ENCODE assay signal across 14 cellular contexts in the genomic region with DNA sequence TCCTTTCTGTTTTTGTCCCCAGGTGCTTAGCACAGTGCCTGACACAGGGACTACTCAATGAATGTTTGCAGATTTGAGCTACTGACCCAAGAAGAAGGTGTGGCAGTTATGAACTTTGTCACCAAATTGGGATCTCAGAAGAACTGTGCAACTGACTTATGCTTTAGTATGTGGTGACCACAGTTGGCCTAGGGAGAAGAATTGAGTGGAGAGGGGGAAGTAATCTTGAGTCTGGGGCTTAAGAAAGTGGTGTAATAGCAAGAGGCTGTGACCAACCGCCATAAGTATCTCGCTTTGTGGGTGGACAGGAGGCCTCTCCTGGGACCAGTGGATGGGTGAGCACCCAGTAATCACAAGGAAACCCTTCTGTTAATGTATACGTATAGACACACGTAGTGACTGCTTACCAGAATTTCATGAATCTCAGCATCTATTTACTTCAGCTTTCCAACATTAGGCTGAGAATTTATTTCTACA. TPM values are rescaled to one million over a fixed set of nuclear protein-coding genes. Genes with fewer than 3 reads are reported as not detected.
A peak's percentile ranks its signal among the peaks of the same experiment; 100 is the strongest.
DNase-seq lines count a peak whose midpoint lies in the region; ATAC-seq and TF ChIP-seq lines count a peak whose summit lies in the region.
"Had no signal": no experiment of that assay in that cellular context is flagged by ENCODE, and none has a peak within 500 bp of the region (broad histone marks: within the 10 kb centered on the region; RNA-seq: fewer than 3 reads in every experiment).

No MANE protein-coding gene starts in this region.

- 57 to 94% (median 91%) methylated on average over 4 of the region's 4 CpGs for WGBS in stomach, 5 donors

- H3K36me3 ChIP-seq in stomach, result no peaks in the 10 kb centered on the region
- H3K36me3 ChIP-seq: esophagus squamous epithelium, prostate gland, WERI-Rb-1 had no signal

- intact Hi-C loops in CD4-positive, alpha-beta T cell (cut with DNase I, micrococcal nuclease), result loop anchor here in 1 of 2 experiments (2.0 kb wide), 1 partner anchor 15 kb away; no protein-coding TSS in a partner anchor
- intact Hi-C loops in activated CD8-positive, alpha-beta T cell treated with anti-CD3 and anti-CD28 coated beads for 36 hours (cut with micrococcal nuclease), result no loop called here
- intact Hi-C loops in stomach (cut with DNase I; ENCODE audit: low total_unique reads), result no loop called here

- peaks cover 93% of the 10 kb centered on the region for H3K4me1 Mint-ChIP-seq in CD4-positive, alpha-beta T cell (ENCODE audit: low read depth)
- H3K4me1 Mint-ChIP-seq in activated CD8-positive, alpha-beta T cell treated with anti-CD3 and anti-CD28 coated beads for 36 hours (ENCODE audit: low read depth), result peaks cover 88% of the 10 kb centered on the region
- peaks cover 23% of the 10 kb centered on the region for H3K4me1 Mint-ChIP-seq in memory B cell

- H3K4me3 ChIP-seq in HL-60 (replicated peaks; ENCODE audit: insufficient read depth, low read length), result no peak overlapping the region
- no peak overlapping the region for H3K4me3 ChIP-seq in stomach
- H3K4me3 ChIP-seq: esophagus squamous epithelium, prostate gland had no signal

- no peak overlapping the region for H3K27ac ChIP-seq in CD4-positive, alpha-beta T cell (ENCODE audit: low read depth, low read length)
- H3K27ac ChIP-seq in HL-60 (replicated peaks) (peak overlapping the region; percentile 55), stomach (no peak overlapping the region)
- H3K27ac ChIP-seq: C4-2B, esophagus squamous epithelium, prostate gland, WERI-Rb-1 had no signal

- DNase-seq in CD4-positive, alpha-beta T cell, result no peak
- DNase-seq in HL-60 (ENCODE audit: low read depth in 1 of 2, low spot score in 1 of 2) (peak; percentile 77 to 89), memory B cell (ENCODE audit: low spot score in 2 of 2) (no peak), stomach (no peak), DMS53 (lab: John Stamatoyannopoulos, UW) (no peak)
- DNase-seq in activated CD8-positive, alpha-beta T cell treated with anti-CD3 and anti-CD28 coated beads for 36 hours, result no peak
- DNase-seq: activated T-cell treated with anti-CD3 and anti-CD28 coated beads, Interleukin-2, amount 50 U/mL, for 1 hour; esophagus squamous epithelium; NCI-H2081 treated with DMSO at 0.1 percent for 48 hours; WERI-Rb-1 had no signal

- TF ChIP-seq EP300 in stomach (IDR thresholded peaks at IDR 0.05), result no peak

- no peak for ATAC-seq in CD4-positive, alpha-beta T cell (ENCODE audit: poor library complexity)
- no peak for ATAC-seq in activated CD8-positive, alpha-beta T cell treated with anti-CD3 and anti-CD28 coated beads for 36 hours
- ATAC-seq in memory B cell (ENCODE audit: low read depth), result no peak
- ATAC-seq in HG03280 (IDR thresholded peaks at IDR 0.05; ENCODE audit: unreplicated experiment), result no peak

- H3K27ac Mint-ChIP-seq in CD4-positive, alpha-beta T cell, result peak overlapping the region; percentile 34
- H3K27ac Mint-ChIP-seq in activated CD8-positive, alpha-beta T cell treated with anti-CD3 and anti-CD28 coated beads for 36 hours, result peak overlapping the region; percentile 58
- H3K27ac Mint-ChIP-seq in memory B cell, result peak overlapping the region; percentile 29

- no peak for TF ChIP-seq POLR2A in stomach (IDR thresholded peaks at IDR 0.05)

- no peaks in the 10 kb centered on the region for H3K9me3 Mint-ChIP-seq in CD4-positive, alpha-beta T cell
- H3K9me3 Mint-ChIP-seq in activated CD8-positive, alpha-beta T cell treated with anti-CD3 and anti-CD28 coated beads for 36 hours, result peaks cover 6% of the 10 kb centered on the region
- no peaks in the 10 kb centered on the region for H3K9me3 Mint-ChIP-seq in memory B cell

- no peaks in the 10 kb centered on the region for H3K36me3 Mint-ChIP-seq in CD4-positive, alpha-beta T cell (ENCODE audit: low read depth)
- peaks cover 33% of the 10 kb centered on the region for H3K36me3 Mint-ChIP-seq in activated CD8-positive, alpha-beta T cell treated with anti-CD3 and anti-CD28 coated beads for 36 hours (ENCODE audit: low read depth)
- H3K36me3 Mint-ChIP-seq in memory B cell, result peaks cover 7% of the 10 kb centered on the region

- peak overlapping the region; percentile 52 for H3K4me3 Mint-ChIP-seq in CD4-positive, alpha-beta T cell
- no peak overlapping the region for H3K4me3 Mint-ChIP-seq in activated CD8-positive, alpha-beta T cell treated with anti-CD3 and anti-CD28 coated beads for 36 hours
- H3K4me3 Mint-ChIP-seq in memory B cell, result peak overlapping the region; percentile 28

- no peaks in the 10 kb centered on the region for H3K27me3 Mint-ChIP-seq in CD4-positive, alpha-beta T cell
- H3K27me3 Mint-ChIP-seq in activated CD8-positive, alpha-beta T cell treated with anti-CD3 and anti-CD28 coated beads for 36 hours, result no peaks in the 10 kb centered on the region
- no peaks in the 10 kb centered on the region for H3K27me3 Mint-ChIP-seq in memory B cell

- CTCF ChIA-PET in CD4-positive, alpha-beta T cell (lab: Charles Lee), result interaction anchor here (1.6 to 2.9 kb wide), 2 partner anchors 12 to 27 kb away, joined by 6 read pairs; partner anchors contain the start of gene IL10RA
- CTCF ChIA-PET in activated CD8-positive, alpha-beta T cell treated with anti-CD3 and anti-CD28 coated beads for 36 hours (lab: Charles Lee), result interaction anchor here (1.6 to 31.9 kb wide), 5 partner anchors 9 to 165 kb away, joined by 5 to 386 read pairs (median 7); no protein-coding TSS in a partner anchor

- TF ChIP-seq CTCF in CD4-positive, alpha-beta T cell (IDR thresholded peaks at IDR 0.05), result no peak
- TF ChIP-seq CTCF in HL-60 (IDR thresholded peaks at IDR 0.05; ENCODE audit: insufficient read depth, low read length) (no peak), stomach (IDR thresholded peaks at IDR 0.05) (no peak)
- TF ChIP-seq CTCF in activated CD8-positive, alpha-beta T cell treated with anti-CD3 and anti-CD28 coated beads for 36 hours (IDR thresholded peaks at IDR 0.05), result no peak

- H3K9me3 ChIP-seq in CD4-positive, alpha-beta T cell (ENCODE audit: control insufficient read depth, low read length), result no peaks in the 10 kb centered on the region
- no peaks in the 10 kb centered on the region for H3K9me3 ChIP-seq in stomach
- H3K9me3 ChIP-seq: esophagus squamous epithelium, prostate gland had no signal

- POLR2A ChIA-PET in CD4-positive, alpha-beta T cell (lab: Charles Lee), result interaction anchor here (0.9 to 1.4 kb wide), 3 partner anchors 19 to 23 kb away, joined by 3 to 6 read pairs (median 4); no protein-coding TSS in a partner anchor
- POLR2A ChIA-PET in activated CD8-positive, alpha-beta T cell treated with anti-CD3 and anti-CD28 coated beads for 36 hours (lab: Charles Lee), result interaction anchor here (0.7 to 32.8 kb wide), 7 partner anchors 8 to 1088 kb away, joined by 3 to 710 read pairs (median 5); partner anchors contain the start of gene IL10RA

- H3K4me1 ChIP-seq in stomach, result peaks cover 6 to 35% (median 10%) of the 10 kb centered on the region in 4 donors
- H3K4me1 ChIP-seq: prostate gland had no signal

- no peaks in the 10 kb centered on the region for H3K27me3 ChIP-seq in CD4-positive, alpha-beta T cell (ENCODE audit: control insufficient read depth, insufficient read depth, low read length)
- H3K27me3 ChIP-seq in HL-60 (ENCODE audit: insufficient read depth, poor library complexity, severe bottlenecking), result no peaks in the 10 kb centered on the region
- H3K27me3 ChIP-seq in stomach, result peaks cover 0 to 9% (median 0%) of the 10 kb centered on the region in 3 donors

RNA-seq across cellular contexts. Expression of gene IL10RA, which starts 12.7 kb away (rescaled TPM):
- 100 to 1,000 TPM; 193 to 203 TPM for total RNA-seq in CD4-positive, alpha-beta T cell
- 10 to 100 TPM; 73.3 to 80.9 TPM for total RNA-seq in activated CD8-positive, alpha-beta T cell treated with anti-CD3 and anti-CD28 coated beads for 36 hours
- 100 to 1,000 TPM in 1 of 5 donors, 10 to 100 TPM in 3, 1 to 10 TPM in 1; 5.4 to 190 (median 18.7) TPM for total RNA-seq in stomach
- 1 to 10 TPM; 2.1 to 4.2 (median 3.2) TPM for polyA plus RNA-seq in stomach
- total RNA-seq: myocyte had no signal

RNA-seq across cellular contexts. Expression of gene TMPRSS13, which starts 44.3 kb away (rescaled TPM):
- 1 to 10 TPM in 1 of 2 experiments, under 1 TPM in 1; 0.99 to 1.4 TPM for total RNA-seq in CD4-positive, alpha-beta T cell
- 1 to 10 TPM; 3.5 to 4.7 TPM for total RNA-seq in activated CD8-positive, alpha-beta T cell treated with anti-CD3 and anti-CD28 coated beads for 36 hours
- 1 to 10 TPM in 2 of 5 donors, under 1 TPM in 1, not detected in 2; 0.37 to 2.2 (median 1.2) TPM for total RNA-seq in stomach
- 1 to 10 TPM in 1 of 3 donors, under 1 TPM in 1, not detected in 1; 0.19 to 3.8 TPM for polyA plus RNA-seq in stomach
- total RNA-seq: myocyte had no signal

Comparison
In these comparisons a context has a peak if more than half of its experiments do, and no peak if none do; other contexts are left out.
1. DNase-seq: peak in HL-60 (2 of 2); none in CD4-positive, alpha-beta T cell (0 of 10), activated CD8-positive, alpha-beta T cell treated with anti-CD3 and anti-CD28 coated beads for 36 hours (single experiment), memory B cell (0 of 2), stomach (single experiment) and DMS53 (single experiment).
2. Peak in every context shown above with its lines, with median percentiles within 50 percentile points of each other: H3K27ac Mint-ChIP-seq.